ENCODE assay signal across 1 cellular context in genomic region chr7:76016191-76016947, GRCh38.
TF ChIP-seq lines count a peak whose summit lies in the region.

No MANE protein-coding gene starts in this region.

TF ChIP-seq in K562, 482 proteins besides CTCF, POLR2A, EP300 and RAD21 (continued from another document and continues in another):
- TF ChIP-seq RREB1 (CRISPR knock-in tag; IDR thresholded peaks at IDR 0.05): peak; percentile 95
- peak; percentile 82 for TF ChIP-seq ZNF699 (CRISPR knock-in tag; IDR thresholded peaks at IDR 0.05; ENCODE audit: insufficient replicate concordance)
- TF ChIP-seq MBD2 (IDR thresholded peaks at IDR 0.05; ENCODE audit: borderline replicate concordance, low read depth): no peak
- peak in 1 of 3 experiments; percentile 81; a peak in 2 of 6 replicates for TF ChIP-seq ZBTB11 (CRISPR knock-in tag; IDR thresholded peaks at IDR 0.05)
- TF ChIP-seq GMEB1 (CRISPR knock-in tag; IDR thresholded peaks at IDR 0.05): peak; percentile 67
- TF ChIP-seq STAT5B (CRISPR knock-in tag; IDR thresholded peaks at IDR 0.05): 0 out of 2 replicates have a peak, but pooled peaks have one; percentile 51
- no peak for TF ChIP-seq ZNF655 (CRISPR knock-in tag; IDR thresholded peaks at IDR 0.05)
- TF ChIP-seq PYGO2 (tag; IDR thresholded peaks at IDR 0.05): peak; percentile 59; the same call in 1 of the 2 replicates
- TF ChIP-seq ILK (tag; IDR thresholded peaks at IDR 0.05; ENCODE audit: borderline replicate concordance, low read depth): no peak
- no peak for TF ChIP-seq TFAP4 (CRISPR knock-in tag; IDR thresholded peaks at IDR 0.05; ENCODE audit: borderline replicate concordance)
- TF ChIP-seq ZNF408 (CRISPR knock-in tag; IDR thresholded peaks at IDR 0.05; ENCODE audit: low read depth): peak; percentile 98
- TF ChIP-seq HOMEZ (CRISPR knock-in tag; IDR thresholded peaks at IDR 0.05): peak; percentile 97
- TF ChIP-seq ZNF79 (CRISPR knock-in tag; IDR thresholded peaks at IDR 0.05; ENCODE audit: low read depth): peak; percentile 89
- TF ChIP-seq MXD1 (CRISPR knock-in tag; IDR thresholded peaks at IDR 0.05; ENCODE audit: borderline replicate concordance, poor library complexity, severe bottlenecking): peak; percentile 52
- peak; percentile 80 for TF ChIP-seq SNAPC5 (CRISPR knock-in tag; IDR thresholded peaks at IDR 0.05)
- peak; percentile 56; the same call in 1 of the 2 replicates for TF ChIP-seq ZKSCAN3 (CRISPR knock-in tag; IDR thresholded peaks at IDR 0.05)
- TF ChIP-seq MCM3 (IDR thresholded peaks at IDR 0.05): no peak
- TF ChIP-seq ZNF76 (CRISPR knock-in tag; IDR thresholded peaks at IDR 0.05; ENCODE audit: borderline replicate concordance): peak; percentile 96
- peak; percentile 74; the same call in 1 of the 2 replicates for TF ChIP-seq E4F1 (CRISPR knock-in tag; IDR thresholded peaks at IDR 0.05; ENCODE audit: borderline replicate concordance)
- no peak for TF ChIP-seq ZZZ3 (IDR thresholded peaks at IDR 0.05)
- TF ChIP-seq PHTF2 (CRISPR knock-in tag; IDR thresholded peaks at IDR 0.05): peak; percentile 96
- peak; percentile 67; the same call in 1 of the 2 replicates for TF ChIP-seq CHCHD3 (CRISPR knock-in tag; IDR thresholded peaks at IDR 0.05)
- no peak for TF ChIP-seq HDAC2 (IDR thresholded peaks at IDR 0.05)
- peak; percentile 96 for TF ChIP-seq TCF15 (CRISPR knock-in tag; IDR thresholded peaks at IDR 0.05)
- TF ChIP-seq ZNF77 (CRISPR knock-in tag; IDR thresholded peaks at IDR 0.05): 0 out of 2 replicates have a peak, but pooled peaks have one; percentile 78
- TF ChIP-seq NR3C1 (CRISPR knock-in tag; IDR thresholded peaks at IDR 0.05): no peak
- TF ChIP-seq TCF7L2 (IDR thresholded peaks at IDR 0.05; ENCODE audit: low read depth, low read length): no peak
- no peak for TF ChIP-seq POLR2G (IDR thresholded peaks at IDR 0.05; ENCODE audit: low read depth, low read length)
- no peak for TF ChIP-seq TCF7 (IDR thresholded peaks at IDR 0.05; ENCODE audit: borderline replicate concordance)
- peak; percentile 66; the same call in 1 of the 2 replicates for TF ChIP-seq E2F3 (CRISPR knock-in tag; IDR thresholded peaks at IDR 0.05)
- TF ChIP-seq ID3 (CRISPR knock-in tag; IDR thresholded peaks at IDR 0.05): peak; percentile 87
- no peak for TF ChIP-seq ID3 (tag; IDR thresholded peaks at IDR 0.05)
- TF ChIP-seq MBD1 (CRISPR knock-in tag; IDR thresholded peaks at IDR 0.05): peak; percentile 74; the same call in 1 of the 2 replicates
- peak; percentile 93 for TF ChIP-seq NR2F6 (CRISPR knock-in tag; IDR thresholded peaks at IDR 0.05)
- peak; percentile 92 for TF ChIP-seq ZFP30 (CRISPR knock-in tag; IDR thresholded peaks at IDR 0.05; ENCODE audit: borderline replicate concordance)
